In the genomic region with DNA sequence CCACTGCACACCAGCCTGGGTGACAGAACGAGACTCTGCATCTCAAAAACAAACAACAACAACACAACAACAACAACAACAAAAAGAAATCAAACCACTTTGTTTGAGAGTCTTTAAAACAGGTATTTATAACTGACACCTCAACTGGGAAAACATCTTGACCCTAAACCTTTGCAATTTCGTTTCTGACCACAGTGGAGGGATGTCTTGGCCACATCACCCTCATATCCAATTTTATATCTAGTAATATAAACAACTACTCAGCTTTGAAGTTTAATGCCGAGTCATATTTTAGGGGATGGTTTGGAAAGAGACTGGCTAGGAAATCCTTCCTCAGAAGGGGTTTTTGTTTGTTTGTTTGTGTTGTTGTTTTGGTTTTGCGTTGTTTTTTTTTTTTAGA, we compare ENCODE assay signal across 32 cellular contexts.
"Had no signal": no experiment of that assay in that cellular context is flagged by ENCODE, and none has a peak within 500 bp of the region (broad histone marks: within the 10 kb centered on the region; RNA-seq: fewer than 3 reads in every experiment).

No MANE protein-coding gene starts in this region.

- H3K4me1 Mint-ChIP-seq: nephron had no signal

- H3K4me2 ChIP-seq: neural progenitor cell, smooth muscle cell had no signal

- H2AFZ ChIP-seq: neural progenitor cell, parathyroid adenoma had no signal

- H3K4me3 Mint-ChIP-seq: natural killer cell; nephron; neural progenitor cell; stimulated activated memory B cell treated with anti-CD40 and anti-IgM and Interleukin-4, amounts not matched to agents 10 μg/mL and 1 μg/mL and 100 μg/mL, for 72 hours; stimulated activated naive CD8-positive, alpha-beta T cell treated with anti-CD3 and anti-CD28 coated beads, Interleukin-15, amount 100 ng/mL, for 72 hours; type B pancreatic cell had no signal

- H3K27me3 ChIP-seq: neural progenitor cell, ovary, right lobe of liver, sigmoid colon, spleen, testis, tibial artery, upper lobe of right lung, uterus had no signal

- H3K4me3 ChIP-seq: neural progenitor cell, ovary, psoas muscle, right lobe of liver, sigmoid colon, skin epidermis, smooth muscle cell, spleen, suprapubic skin, testis, tibial artery, transverse colon, upper lobe of right lung, uterus had no signal

- H3K27ac Mint-ChIP-seq: natural killer cell; nephron; neural progenitor cell; progenitor cell of endocrine pancreas; stimulated activated memory B cell treated with anti-CD40 and anti-IgM and Interleukin-4, amounts not matched to agents 10 μg/mL and 1 μg/mL and 100 μg/mL, for 72 hours; stimulated activated naive CD8-positive, alpha-beta T cell treated with anti-CD3 and anti-CD28 coated beads, Interleukin-15, amount 100 ng/mL, for 72 hours; type B pancreatic cell had no signal

- H3K27me3 Mint-ChIP-seq: stimulated activated memory B cell treated with anti-CD40 and anti-IgM and Interleukin-4, amounts not matched to agents 10 μg/mL and 1 μg/mL and 100 μg/mL, for 72 hours had no signal

- H3K79me2 ChIP-seq: parathyroid adenoma had no signal

- DNase-seq: natural killer cell; occipital lobe; ovary; posterior cingulate gyrus; psoas muscle; right cardiac atrium; right lobe of liver; sigmoid colon; spleen; stimulated activated CD4-positive, alpha-beta T cell treated with anti-CD3 and anti-CD28 coated beads, Interleukin-12 subunit alpha, Interleukin-12 subunit beta, amount 100 ng/mL, for 4 hours; stimulated activated CD4-positive, alpha-beta T cell treated with anti-CD3 and anti-CD28 coated beads, Interleukin-1b, Interleukin-23, amount 100 ng/mL, for 48 hours; stimulated activated CD4-positive, alpha-beta T cell treated with anti-CD3 and anti-CD28 coated beads, Interleukin-4, amount 100 ng/mL, for 1 hour; stimulated activated CD4-positive, alpha-beta T cell treated with anti-CD3 and anti-CD28 coated beads, Interleukin-4, amount 100 ng/mL, for 4 hours; stimulated activated CD8-positive, alpha-beta memory T cell treated with anti-CD3 and anti-CD28 coated beads, Interleukin-4, amount 100 ng/mL, for 48 hours; stimulated activated naive CD4-positive, alpha-beta T cell; stimulated activated naive CD8-positive, alpha-beta T cell treated with anti-CD3 and anti-CD28 coated beads, Interleukin-15, amount 100 ng/mL, for 72 hours; stimulated activated naive CD8-positive, alpha-beta T cell treated with anti-CD3 and anti-CD28 coated beads, Interleukin-15, Interleukin-2, amounts not matched to agents 100 U/mL and 50 U/mL, for 24 hours; substantia nigra; testis; tibial artery; transverse colon; upper lobe of right lung; uterus had no signal

- H3K27ac ChIP-seq: neural progenitor cell, ovary, parathyroid adenoma, psoas muscle, right lobe of liver, sigmoid colon, skin epidermis, spleen, suprapubic skin, testis, tibial artery, transverse colon, upper lobe of right lung, uterus had no signal

- H3K9me3 ChIP-seq: ovary, psoas muscle, right lobe of liver, sigmoid colon, spleen, suprapubic skin, testis, tibial artery, transverse colon, upper lobe of right lung, uterus had no signal

- H3K9me3 Mint-ChIP-seq: natural killer cell; nephron; neural progenitor cell; stimulated activated memory B cell treated with anti-CD40 and anti-IgM and Interleukin-4, amounts not matched to agents 10 μg/mL and 1 μg/mL and 100 μg/mL, for 72 hours; stimulated activated naive CD8-positive, alpha-beta T cell treated with anti-CD3 and anti-CD28 coated beads, Interleukin-15, amount 100 ng/mL, for 72 hours had no signal

- H3K9ac ChIP-seq: neural progenitor cell, parathyroid adenoma had no signal

- H3K36me3 Mint-ChIP-seq: natural killer cell; neural progenitor cell; stimulated activated memory B cell treated with anti-CD40 and anti-IgM and Interleukin-4, amounts not matched to agents 10 μg/mL and 1 μg/mL and 100 μg/mL, for 72 hours; type B pancreatic cell had no signal

- H3K36me3 ChIP-seq: neural progenitor cell, ovary, right lobe of liver, sigmoid colon, spleen, suprapubic skin, tibial artery, transverse colon, upper lobe of right lung, uterus had no signal

- ATAC-seq: natural killer cell; psoas muscle; right cardiac atrium; right lobe of liver; stimulated activated memory B cell treated with anti-CD40 and anti-IgM and Interleukin-4, amounts not matched to agents 10 μg/mL and 1 μg/mL and 100 μg/mL, for 72 hours; stimulated activated naive CD8-positive, alpha-beta T cell treated with anti-CD3 and anti-CD28 coated beads, Interleukin-15, amount 100 ng/mL, for 72 hours; stimulated activated naive CD8-positive, alpha-beta T cell treated with anti-CD3 and anti-CD28 coated beads, Interleukin-15, Interleukin-2, amounts not matched to agents 100 U/mL and 50 U/mL, for 24 hours; upper lobe of right lung had no signal

- H3K4me1 ChIP-seq: parathyroid adenoma, psoas muscle, right lobe of liver, testis, tibial artery, uterus had no signal
